In genomic region chr13:20161275-20161950, GRCh38 we compare ENCODE assay signal across 7 cellular contexts. TPM values are rescaled to one million over a fixed set of nuclear protein-coding genes. Genes with fewer than 3 reads are reported as not detected.
DNase-seq lines count a peak whose midpoint lies in the region; ATAC-seq and TF ChIP-seq lines count a peak whose summit lies in the region.

No MANE protein-coding gene starts in this region.

- H3K4me1 ChIP-seq in neuronal stem cell (ENCODE audit: control insufficient read depth in 2 of 2, insufficient read depth in 1 of 2, low read depth in 1 of 2, low read length in 2 of 2) = peaks cover 0 to 2% of the 10 kb centered on the region in 2 donors
- H3K4me1 ChIP-seq in aorta (ENCODE audit: control insufficient read depth in 1 of 2, insufficient read depth in 2 of 2, low read length in 2 of 2) = no peaks in the 10 kb centered on the region

- H3K4ac ChIP-seq in neuronal stem cell (ENCODE audit: low read length) = no peak overlapping the region

- TF ChIP-seq CTCF in WERI-Rb-1 (IDR thresholded peaks at IDR 0.05; ENCODE audit: low read depth, low read length) = no peak

- H3K9ac ChIP-seq in neuronal stem cell (ENCODE audit: low read depth, low read length, poor library complexity) = no peak overlapping the region

- H3K18ac ChIP-seq in neuronal stem cell (ENCODE audit: low read length) = peak overlapping the region; percentile 71

- H3K4me2 ChIP-seq in neuronal stem cell (ENCODE audit: insufficient read depth, low read length, poor library complexity, severe bottlenecking) = peak overlapping the region; percentile 96

- H3K27me3 ChIP-seq in WERI-Rb-1 (ENCODE audit: insufficient read depth, low read depth, severe bottlenecking) = peaks cover 98% of the 10 kb centered on the region
- peaks cover 8 to 85% (median 39%) of the 10 kb centered on the region in 3 experiments for H3K27me3 ChIP-seq in neuronal stem cell (ENCODE audit: control insufficient read depth in 3 of 3, insufficient read depth in 3 of 3, low read depth in 1 of 3, low read length in 3 of 3)
- no peaks in the 10 kb centered on the region for H3K27me3 ChIP-seq in aorta (ENCODE audit: control insufficient read depth in 1 of 2, insufficient read depth in 2 of 2, low read length in 1 of 2)

- ATAC-seq in GM19023 (IDR thresholded peaks at IDR 0.05; ENCODE audit: unreplicated experiment) = peak; percentile 55
- ATAC-seq in HG03025 (IDR thresholded peaks at IDR 0.05; ENCODE audit: low FRiP score, unreplicated experiment) = peak; percentile 37
- ATAC-seq in aorta (ENCODE audit: low FRiP score) = peak; percentile 43

- WGBS in neuronal stem cell (ENCODE audit: extremely low coverage in 2 of 2, insufficient read length in 2 of 2, insufficient replicate concordance in 1 of 2), 2 donors = no CpG with 5 or more reads among the region's 79 CpGs
- 8 to 9% methylated on average over 79 of the region's 79 CpGs for WGBS in aorta, 2 donors

- H3K36me3 ChIP-seq in WERI-Rb-1 (no peaks in the 10 kb centered on the region), neuronal stem cell (replicated peaks in 1 of 2; ENCODE audit: control insufficient read depth in 2 of 2, insufficient read depth in 2 of 2, low read length in 2 of 2) (no peaks in the 10 kb centered on the region), aorta (ENCODE audit: control insufficient read depth in 1 of 2, insufficient read depth in 2 of 2, low read length in 1 of 2) (no peaks in the 10 kb centered on the region)

- H3K79me1 ChIP-seq in neuronal stem cell (ENCODE audit: low read depth, low read length) = no peaks in the 10 kb centered on the region

- H3K9me3 ChIP-seq in WERI-Rb-1 (ENCODE audit: severe bottlenecking) (peaks cover 5% of the 10 kb centered on the region), neuronal stem cell (replicated peaks in 1 of 2; ENCODE audit: control insufficient read depth in 2 of 2, insufficient read depth in 1 of 2, low read depth in 1 of 2, low read length in 2 of 2) (peaks cover 0 to 1% of the 10 kb centered on the region in 2 donors), aorta (ENCODE audit: control insufficient read depth, low read length) (no peaks in the 10 kb centered on the region)

- no peak overlapping the region for H3K14ac ChIP-seq in neuronal stem cell (ENCODE audit: low read length)

- H2BK15ac ChIP-seq in neuronal stem cell (ENCODE audit: low read length) = no peak overlapping the region

- H3K27ac ChIP-seq in WERI-Rb-1 = no peak overlapping the region
- no peak overlapping the region for H3K27ac ChIP-seq in neuronal stem cell (replicated peaks; ENCODE audit: low read length)
- no peak overlapping the region for H3K27ac ChIP-seq in aorta (ENCODE audit: low read depth in 1 of 2, low read length in 2 of 2)

- intact Hi-C loops in aorta (cut with DNase I) = loop anchor here (5.0 to 10.0 kb wide), 3 partner anchors 34 to 177 kb away; no protein-coding TSS in a partner anchor

- H3K4me3 ChIP-seq in WERI-Rb-1 (ENCODE audit: low read depth, low read length) (peak overlapping the region; percentile 23), neuronal stem cell (ENCODE audit: low read length in 2 of 2) (peak overlapping the region; percentile 34 to 82), aorta (ENCODE audit: low read length in 2 of 2) (peak overlapping the region in 1 of 2 donors; percentile 6)

- no peak overlapping the region for H2BK120ac ChIP-seq in neuronal stem cell (ENCODE audit: low read depth, low read length)

- H4K91ac ChIP-seq in neuronal stem cell (ENCODE audit: low read depth, low read length, poor library complexity) = no peak overlapping the region

- DNase-seq in WERI-Rb-1 (no peak), neuronal stem cell (ENCODE audit: low spot score) (no peak), aorta (no peak), NCI-H345 treated with DMSO at 0.1 percent for 48 hours (lab: John Stamatoyannopoulos, UW; ENCODE audit: unreplicated experiment) (no peak)
- DNase-seq in effector CD4-positive, alpha-beta T cell = peak; percentile 19

- H4K8ac ChIP-seq in neuronal stem cell (ENCODE audit: low read depth, low read length) = no peak overlapping the region

- no peak overlapping the region for H2BK5ac ChIP-seq in neuronal stem cell (ENCODE audit: low read length)

- peak overlapping the region; percentile 73 for H3K23ac ChIP-seq in neuronal stem cell (ENCODE audit: low read depth, low read length, poor library complexity)

- peak overlapping the region; percentile 89 for H2AFZ ChIP-seq in neuronal stem cell (ENCODE audit: low read length)

- H2BK12ac ChIP-seq in neuronal stem cell (ENCODE audit: low read length) = no peak overlapping the region

- H2AK5ac ChIP-seq in neuronal stem cell (ENCODE audit: low read depth, low read length) = no peak overlapping the region

RNA-seq across cellular contexts. Expression of gene GJA3, which starts 0.6 kb away (rescaled TPM):
- polyA plus RNA-seq in neuronal stem cell (2013, experiment 1 of 2) = 0.21 TPM
- polyA plus RNA-seq in neuronal stem cell (2013, experiment 2 of 2) = 0.28 TPM
- total RNA-seq in aorta = under 1 TPM; 0.19 to 0.42 TPM
- under 1 TPM in 1 of 2 donors, not detected in 1; 0.03 TPM for polyA plus RNA-seq in aorta

RNA-seq across cellular contexts. Expression of gene GJB2, which starts 31.3 kb away (rescaled TPM):
- 0.08 TPM for polyA plus RNA-seq in neuronal stem cell (2013, experiment 1 of 2)
- 0.03 TPM for polyA plus RNA-seq in neuronal stem cell (2013, experiment 2 of 2)
- total RNA-seq in aorta = 1 to 10 TPM in 1 of 2 donors, under 1 TPM in 1; 0.23 to 3.3 TPM
- under 1 TPM; 0.28 to 0.88 TPM for polyA plus RNA-seq in aorta
